Comparison of ENCODE assay signal across 22 cellular contexts in genomic region chr3:115861166-115861733, GRCh38.
DNase-seq lines count a peak whose midpoint lies in the region; ATAC-seq and TF ChIP-seq lines count a peak whose summit lies in the region.
"Had no signal": no experiment of that assay in that cellular context is flagged by ENCODE, and none has a peak within 500 bp of the region (broad histone marks: within the 10 kb centered on the region; RNA-seq: fewer than 3 reads in every experiment).

No MANE protein-coding gene starts in this region.

- H4K20me1 ChIP-seq in HCT116 (ENCODE audit: insufficient read depth) = no peaks in the 10 kb centered on the region
- no peaks in the 10 kb centered on the region for H4K20me1 ChIP-seq in PC-3 (ENCODE audit: low read length)

- H3K27me3 Mint-ChIP-seq in type B pancreatic cell = peaks cover 32% of the 10 kb centered on the region

- no peaks in the 10 kb centered on the region for H3K9me3 Mint-ChIP-seq in type B pancreatic cell
- H3K9me3 Mint-ChIP-seq: immature natural killer cell had no signal

- no peak overlapping the region for H3K4me3 ChIP-seq in HCT116 (replicated peaks in 1 of 2; ENCODE audit: low read depth in 1 of 2, low read length in 2 of 2)
- H3K4me3 ChIP-seq in PC-3 (ENCODE audit: low read length) = no peak overlapping the region
- no peak overlapping the region for H3K4me3 ChIP-seq in fibroblast of the aortic adventitia (ENCODE audit: low read depth, low read length)
- no peak overlapping the region for H3K4me3 ChIP-seq in HAP-1
- H3K4me3 ChIP-seq: heart left ventricle, left ventricle myocardium inferior, psoas muscle, skin epidermis, transverse colon had no signal

- CTCF ChIA-PET in HCT116 (lab: Charles Lee) (no interaction called here), PC-3 (lab: Charles Lee) (no interaction called here)

- TF ChIP-seq POLR2A in HCT116 (IDR thresholded peaks at IDR 0.05; ENCODE audit: borderline replicate concordance, extremely low read depth, insufficient read depth, insufficient read length) = no peak

- H3K27ac ChIP-seq in HCT116 (ENCODE audit: low read depth, low read length) (no peak overlapping the region), PC-3 (ENCODE audit: low read length) (no peak overlapping the region), substantia nigra (ENCODE audit: low read depth, low read length, poor library complexity, severe bottlenecking) (no peak overlapping the region)
- H3K27ac ChIP-seq: heart left ventricle, left ventricle myocardium inferior, psoas muscle, skin epidermis, transverse colon had no signal

- H3K4me3 Mint-ChIP-seq in type B pancreatic cell = no peak overlapping the region
- H3K4me3 Mint-ChIP-seq: activated naive CD8-positive, alpha-beta T cell; immature natural killer cell had no signal

- in situ Hi-C loops in HAP-1 (cut with MboI; ENCODE audit: low sequenced_read_pairs) = no loop called here

- H3K4me1 ChIP-seq in HCT116 (ENCODE audit: control insufficient read depth in 1 of 2, insufficient read depth in 2 of 2, low read length in 2 of 2) (no peaks in the 10 kb centered on the region), PC-3 (ENCODE audit: insufficient read depth, low read length) (peaks cover 9% of the 10 kb centered on the region), HAP-1 (peaks cover 18% of the 10 kb centered on the region)
- H3K4me1 ChIP-seq: heart left ventricle, left ventricle myocardium inferior, psoas muscle had no signal

- intact Hi-C loops in HCT116 (cut with micrococcal nuclease) (no loop called here), PC-3 (cut with micrococcal nuclease) (no loop called here)

- peaks cover 46% of the 10 kb centered on the region for H3K4me1 Mint-ChIP-seq in type B pancreatic cell (ENCODE audit: unreplicated experiment)
- H3K4me1 Mint-ChIP-seq: immature natural killer cell had no signal

- TF ChIP-seq RAD21 in HCT116 (IDR thresholded peaks at IDR 0.05; ENCODE audit: low read depth) = no peak

- no TSS peak for BruUV-seq in HCT116 (replicated peaks; lab: Mats Ljungman, UMichigan)
- BruUV-seq in PC-3 (replicated peaks; lab: Mats Ljungman, UMichigan) = no TSS peak

- DNase-seq in HCT116 (ENCODE audit: low read depth, low spot score) = no peak
- no peak for DNase-seq in PC-3
- DNase-seq in fibroblast of the aortic adventitia (ENCODE audit: low read depth) = no peak
- DNase-seq in type B pancreatic cell (ENCODE audit: extremely low spot score, unreplicated experiment) = no peak
- DNase-seq in HAP-1 (ENCODE audit: low spot score in 2 of 2) = no peak
- no peak for DNase-seq in substantia nigra (lab: John Stamatoyannopoulos, UW)
- DNase-seq: DMS79 treated with DMSO at 0.1 percent for 48 hours; effector CD8-positive, alpha-beta T cell; heart left ventricle; immature natural killer cell; Karpas-422; left ventricle myocardium inferior; NCI-H1048; NCI-H2029; psoas muscle; Right ventricle myocardium superior; stimulated activated CD4-positive, alpha-beta T cell treated with anti-CD3 and anti-CD28 coated beads, Interleukin-4, amount 100 ng/mL, for 1 hour; stimulated activated naive CD8-positive, alpha-beta T cell treated with anti-CD3 and anti-CD28 coated beads, Interleukin-15, Interleukin-2, amounts not matched to agents 100 U/mL and 50 U/mL, for 24 hours; transverse colon had no signal

- H3K9me2 ChIP-seq in HCT116 (ENCODE audit: insufficient read depth) (no peaks in the 10 kb centered on the region), PC-3 (replicated peaks; ENCODE audit: low read length) (no peaks in the 10 kb centered on the region)

- H3K9me3 ChIP-seq in HCT116 (ENCODE audit: control insufficient read depth in 1 of 2, insufficient read depth in 1 of 2, low read depth in 1 of 2, low read length in 2 of 2) = no peaks in the 10 kb centered on the region
- no peaks in the 10 kb centered on the region for H3K9me3 ChIP-seq in PC-3 (ENCODE audit: low read length)
- H3K9me3 ChIP-seq in HAP-1 = no peaks in the 10 kb centered on the region
- H3K9me3 ChIP-seq: heart left ventricle, left ventricle myocardium inferior, psoas muscle, transverse colon had no signal

- no peak overlapping the region for H3K27ac Mint-ChIP-seq in type B pancreatic cell
- H3K27ac Mint-ChIP-seq: activated naive CD8-positive, alpha-beta T cell; immature natural killer cell had no signal

- H3K36me3 Mint-ChIP-seq in type B pancreatic cell = peaks cover 4% of the 10 kb centered on the region
- H3K36me3 Mint-ChIP-seq: activated naive CD8-positive, alpha-beta T cell; immature natural killer cell had no signal

- ATAC-seq in HCT116 (peak; percentile 74), PC-3 (no peak; the same call in 1 of the 2 replicates), HG02870 (IDR thresholded peaks at IDR 0.05; ENCODE audit: unreplicated experiment) (no peak)
- ATAC-seq: heart left ventricle; stimulated activated naive CD8-positive, alpha-beta T cell treated with anti-CD3 and anti-CD28 coated beads, Interleukin-15, Interleukin-2, amounts not matched to agents 100 U/mL and 50 U/mL, for 24 hours had no signal

- H3K9ac ChIP-seq in HCT116 (ENCODE audit: low read length) (no peak overlapping the region), PC-3 (ENCODE audit: low read length) (no peak overlapping the region)

- TF ChIP-seq CTCF in HCT116 (IDR thresholded peaks at IDR 0.05 in 2 of 3, conservative IDR thresholded peaks at IDR 0.05 in 1 of 3; ENCODE audit: borderline replicate concordance in 1 of 3, insufficient read depth in 1 of 3, low read depth in 2 of 3, low read length in 2 of 3) (peak in 2 of 3 experiments; percentile 44 to 45; a peak in 4 of 6 replicates), PC-3 (conservative IDR thresholded peaks at IDR 0.05; ENCODE audit: low read depth, low read length) (peak; percentile 49), fibroblast of the aortic adventitia (IDR thresholded peaks at IDR 0.05; ENCODE audit: insufficient read depth, low read length) (peak; percentile 15), type B pancreatic cell (conservative IDR thresholded peaks at IDR 0.05) (peak; percentile 66)

- RAD21 ChIA-PET in HCT116 (lab: Charles Lee; ENCODE audit: low non-redundant PET in 1 of 2, low total read pairs in 2 of 2, uncharacterized antibody in 2 of 2, unreplicated experiment in 2 of 2) = no interaction called here

- H3K4me2 ChIP-seq in HCT116 (ENCODE audit: low read length) = no peak overlapping the region
- no peak overlapping the region for H3K4me2 ChIP-seq in PC-3 (ENCODE audit: low read length)

- H3F3A ChIP-seq in PC-3 (ENCODE audit: low read length, unreplicated experiment) = no peaks in the 10 kb centered on the region

- POLR2A ChIA-PET in HCT116 (lab: Charles Lee) (no interaction called here), PC-3 (lab: Charles Lee; ENCODE audit: unreplicated experiment) (no interaction called here)

- H3K79me2 ChIP-seq in HCT116 (ENCODE audit: insufficient read depth, low read length) (no peaks in the 10 kb centered on the region), PC-3 (ENCODE audit: low read length) (no peaks in the 10 kb centered on the region)

- H2AFZ ChIP-seq in HCT116 (ENCODE audit: low read depth, low read length, poor library complexity, severe bottlenecking) (no peak overlapping the region), PC-3 (ENCODE audit: low read length) (no peak overlapping the region)

- peaks cover 67% of the 10 kb centered on the region for H3K27me3 ChIP-seq in HCT116 (ENCODE audit: insufficient read depth, low read length)
- H3K27me3 ChIP-seq in PC-3 (ENCODE audit: low read length) = no peaks in the 10 kb centered on the region
- H3K27me3 ChIP-seq in HAP-1 (ENCODE audit: low read depth) = peaks cover 5% of the 10 kb centered on the region
- H3K27me3 ChIP-seq: transverse colon had no signal

- no peaks in the 10 kb centered on the region for H3K36me3 ChIP-seq in HCT116 (ENCODE audit: control insufficient read depth in 1 of 2, insufficient read depth in 2 of 2, low read length in 2 of 2)
- H3K36me3 ChIP-seq in PC-3 (ENCODE audit: low read depth, low read length) = no peaks in the 10 kb centered on the region
- no peaks in the 10 kb centered on the region for H3K36me3 ChIP-seq in HAP-1 (replicated peaks)
- H3K36me3 ChIP-seq: heart left ventricle, left ventricle myocardium inferior, transverse colon had no signal

TF ChIP-seq in HCT116, 20 proteins besides CTCF, POLR2A, EP300 and RAD21:
- TF ChIP-seq YY1 (IDR thresholded peaks at IDR 0.05; ENCODE audit: extremely low read depth, insufficient replicate concordance, low read depth, low read length) (no peak), MAX (IDR thresholded peaks at IDR 0.05) (no peak), JUND (IDR thresholded peaks at IDR 0.05) (no peak), EGR1 (IDR thresholded peaks at IDR 0.05; ENCODE audit: low read depth) (no peak), ZFX (IDR thresholded peaks at IDR 0.05) (no peak), REST (IDR thresholded peaks at IDR 0.05; ENCODE audit: low read depth) (no peak)

Comparison
In these comparisons a context has a peak if more than half of its experiments do, and no peak if none do; other contexts are left out.
1. CTCF ChIP-seq: peak in every context shown above with its lines; median percentile 66 in type B pancreatic cell; 49 in PC-3; 44 in HCT116; 15 in fibroblast of the aortic adventitia.